1 cellular context compared by ENCODE assay signal in genomic region chr1:87305096-87305495, GRCh38.
TF ChIP-seq lines count a peak whose summit lies in the region.

No MANE protein-coding gene starts in this region.

TF ChIP-seq in SK-N-SH, 30 proteins besides CTCF, POLR2A, EP300 and RAD21 (continued from another document):
- TF ChIP-seq IRF3 (IDR thresholded peaks at IDR 0.05; ENCODE audit: low read depth, low read length): no peak
- no peak for TF ChIP-seq SMC3 (IDR thresholded peaks at IDR 0.05; ENCODE audit: low read depth, low read length)
- TF ChIP-seq ZBTB33 (IDR thresholded peaks at IDR 0.05; ENCODE audit: borderline replicate concordance, low read depth): no peak
- no peak for TF ChIP-seq SIN3A (IDR thresholded peaks at IDR 0.05; ENCODE audit: borderline replicate concordance, low read depth, low read length)
- TF ChIP-seq FOSL2 (IDR thresholded peaks at IDR 0.05; ENCODE audit: borderline replicate concordance, low read depth): no peak
- no peak for TF ChIP-seq TAF1 (IDR thresholded peaks at IDR 0.05; ENCODE audit: borderline replicate concordance, low read depth, low read length)
- TF ChIP-seq EZH2phosphoT487 (IDR thresholded peaks at IDR 0.05; ENCODE audit: borderline replicate concordance, low read depth): no peak
- no peak for TF ChIP-seq RXRA (IDR thresholded peaks at IDR 0.05; ENCODE audit: borderline replicate concordance, low read depth)
- no peak for TF ChIP-seq ELF1 (IDR thresholded peaks at IDR 0.05)
- no peak for TF ChIP-seq TEAD4 (IDR thresholded peaks at IDR 0.05; ENCODE audit: borderline replicate concordance, insufficient read depth)
- no peak for TF ChIP-seq TCF12 (IDR thresholded peaks at IDR 0.05)
- no peak for TF ChIP-seq FOXJ3 (CRISPR knock-in tag; IDR thresholded peaks at IDR 0.05)
- TF ChIP-seq PBX3 (IDR thresholded peaks at IDR 0.05): no peak
